Comparison of ENCODE assay signal across 13 cellular contexts in genomic region chr17:44982113-44982702, GRCh38. TPM values are rescaled to one million over a fixed set of nuclear protein-coding genes. Genes with fewer than 3 reads are reported as not detected.
DNase-seq lines count a peak whose midpoint lies in the region; ATAC-seq, FAIRE-seq and TF ChIP-seq lines count a peak whose summit lies in the region.
"Had no signal": no experiment of that assay in that cellular context is flagged by ENCODE, and none has a peak within 500 bp of the region (broad histone marks: within the 10 kb centered on the region; RNA-seq: fewer than 3 reads in every experiment).

No MANE protein-coding gene starts in this region.

- H3K27me3 ChIP-seq in Peyer's patch (no peaks in the 10 kb centered on the region), hepatocyte (peaks cover 19% of the 10 kb centered on the region), transverse colon (peaks cover 30% of the 10 kb centered on the region)

- no peak overlapping the region for H3K4me2 ChIP-seq in hepatocyte
- H3K4me2 ChIP-seq: BLaER1 treated with 17β-estradiol and CSF1 and Interleukin-3, amounts not matched to agents 10 nM and 100 nM had no signal

- no peaks in the 10 kb centered on the region for H3K79me2 ChIP-seq in hepatocyte

- peak; percentile 55 for FAIRE-seq in GM12891 (lab: Jason Lieb, UNC)

- H3K36me3 ChIP-seq in Peyer's patch, result no peaks in the 10 kb centered on the region
- H3K36me3 ChIP-seq in hepatocyte (replicated peaks; ENCODE audit: insufficient read depth, low read depth), result no peaks in the 10 kb centered on the region
- no peaks in the 10 kb centered on the region for H3K36me3 ChIP-seq in transverse colon
- H3K36me3 ChIP-seq: BLaER1 treated with 17β-estradiol and CSF1 and Interleukin-3, amounts not matched to agents 10 nM and 100 nM had no signal

- H3K27ac Mint-ChIP-seq in activated T-cell treated with anti-CD3 and anti-CD28 coated beads, Interleukin-2, amount 50 U/mL, for 72 hours, result no peak overlapping the region

- in situ Hi-C loops in transverse colon (cut with MboI; ENCODE audit: low pct_ligation_motif_present in 1 of 4, low pct_unique_long_range_greater_than_20kb in 1 of 4, low sequenced_read_pairs in 3 of 4), result no loop called here

- peaks cover 4% of the 10 kb centered on the region for H3K4me1 Mint-ChIP-seq in activated T-cell treated with anti-CD3 and anti-CD28 coated beads, Interleukin-2, amount 50 U/mL, for 72 hours (ENCODE audit: low read depth)

- H3K4me3 ChIP-seq in Peyer's patch, result no peak overlapping the region
- H3K4me3 ChIP-seq in hepatocyte, result no peak overlapping the region
- H3K4me3 ChIP-seq in transverse colon, result no peak overlapping the region
- H3K4me3 ChIP-seq: BLaER1 treated with 17β-estradiol and CSF1 and Interleukin-3, amounts not matched to agents 10 nM and 100 nM had no signal

- no peak for TF ChIP-seq POLR2A in GM12891 (IDR thresholded peaks at IDR 0.05; ENCODE audit: low read depth, low read length)
- TF ChIP-seq POLR2A in Peyer's patch (IDR thresholded peaks at IDR 0.05), result no peak
- TF ChIP-seq POLR2A in transverse colon (IDR thresholded peaks at IDR 0.05), result no peak

- H3K9me3 ChIP-seq in Peyer's patch (no peaks in the 10 kb centered on the region), hepatocyte (ENCODE audit: low read depth) (no peaks in the 10 kb centered on the region), transverse colon (no peaks in the 10 kb centered on the region)

- 95% methylated on average over 3 of the region's 3 CpGs for WGBS in hepatocyte (ENCODE audit: low lambda C conversion rate, missing lambda C conversion rate)
- WGBS in transverse colon (ENCODE audit: low coverage in 1 of 2), 2 donors, result 91 to 100% methylated on average over 2 to 3 of the region's 3 CpGs

- no peaks in the 10 kb centered on the region for H3K9me2 ChIP-seq in hepatocyte (replicated peaks; ENCODE audit: insufficient read depth)

- no peaks in the 10 kb centered on the region for H4K20me1 ChIP-seq in hepatocyte (ENCODE audit: insufficient read depth, poor library complexity, severe bottlenecking)

- TF ChIP-seq CTCF in Peyer's patch (IDR thresholded peaks at IDR 0.05) (no peak), hepatocyte (IDR thresholded peaks at IDR 0.05; ENCODE audit: poor library complexity) (no peak), transverse colon (IDR thresholded peaks at IDR 0.05) (no peak)

- H2AFZ ChIP-seq in hepatocyte, result no peak overlapping the region

- no peaks in the 10 kb centered on the region for H3K36me3 Mint-ChIP-seq in activated T-cell treated with anti-CD3 and anti-CD28 coated beads, Interleukin-2, amount 50 U/mL, for 72 hours (ENCODE audit: insufficient read depth in 2 of 2)
- H3K36me3 Mint-ChIP-seq: IgD-negative memory B cell had no signal

- H3K4me3 Mint-ChIP-seq in activated T-cell treated with anti-CD3 and anti-CD28 coated beads, Interleukin-2, amount 50 U/mL, for 72 hours, result no peak overlapping the region
- H3K4me3 Mint-ChIP-seq: IgD-negative memory B cell had no signal

- H3K4me1 ChIP-seq in Peyer's patch (peaks cover 0 to 41% (median under 1%) of the 10 kb centered on the region in 4 donors), hepatocyte (ENCODE audit: insufficient read depth) (peaks cover 47% of the 10 kb centered on the region), transverse colon (peaks cover 17 to 39% (median 22%) of the 10 kb centered on the region in 4 donors)

- H3K9me3 Mint-ChIP-seq in activated T-cell treated with anti-CD3 and anti-CD28 coated beads, Interleukin-2, amount 50 U/mL, for 72 hours, result no peaks in the 10 kb centered on the region

- TF ChIP-seq EP300 in transverse colon (IDR thresholded peaks at IDR 0.05; ENCODE audit: low read depth), result no peak

- peak overlapping the region in 3 of 4 donors; percentile 7 to 73 (median 72) for H3K27ac ChIP-seq in Peyer's patch
- peak overlapping the region; percentile 54 for H3K27ac ChIP-seq in hepatocyte
- peak overlapping the region in 3 of 4 donors; percentile 44 to 65 (median 53) for H3K27ac ChIP-seq in transverse colon
- H3K27ac ChIP-seq: BLaER1 treated with 17β-estradiol and CSF1 and Interleukin-3, amounts not matched to agents 10 nM and 100 nM had no signal

- no peak for ATAC-seq in activated T-cell treated with anti-CD3 and anti-CD28 coated beads, Interleukin-2, amount 50 U/mL, for 72 hours (replicated peaks in 1 of 2)
- ATAC-seq: SK-N-SH treated with all-trans-retinoic acid at 6 μM for 48 hours had no signal

- peaks cover 59% of the 10 kb centered on the region for H3K27me3 Mint-ChIP-seq in activated T-cell treated with anti-CD3 and anti-CD28 coated beads, Interleukin-2, amount 50 U/mL, for 72 hours (ENCODE audit: low read depth)

- DNase-seq in GM12891 (ENCODE audit: insufficient read length, low spot score) (no peak), Peyer's patch (no peak), hepatocyte (ENCODE audit: low spot score) (no peak), transverse colon (no peak), NCI-H748 treated with DMSO at 0.1 percent for 48 hours (lab: John Stamatoyannopoulos, UW) (no peak), mesenteric fat pad (ENCODE audit: low spot score) (no peak)
- no peak for DNase-seq in activated T-cell treated with anti-CD3 and anti-CD28 coated beads, Interleukin-2, amount 50 U/mL, for 72 hours
- DNase-seq: MV-4-11, NCI-H1417 treated with DMSO at 0.1 percent for 48 hours, NCI-H526 had no signal

- intact Hi-C loops in transverse colon (cut with DNase I; ENCODE audit: low total_unique reads), result no loop called here

TF ChIP-seq in GM12891, 5 proteins besides CTCF, POLR2A, EP300 and RAD21:
- no peak for TF ChIP-seq TAF1 (IDR thresholded peaks at IDR 0.05; ENCODE audit: low read depth, low read length)
- TF ChIP-seq POLR2AphosphoS5 (IDR thresholded peaks at IDR 0.05; ENCODE audit: low read depth, low read length), result no peak
- no peak for TF ChIP-seq SPI1 (IDR thresholded peaks at IDR 0.05; ENCODE audit: low read depth, low read length)
- TF ChIP-seq PAX5 (IDR thresholded peaks at IDR 0.05; ENCODE audit: insufficient read depth, low read length, severe bottlenecking), result no peak
- TF ChIP-seq POU2F2 (IDR thresholded peaks at IDR 0.05; ENCODE audit: low read depth, low read length), result no peak

RNA-seq across cellular contexts. Expression of gene C1QL1, which starts 14.1 kb away (rescaled TPM):
- not detected for polyA plus RNA-seq in GM12891 (2012; ENCODE audit: low read depth, missing spikeins)
- total RNA-seq in Peyer's patch (1 to 10 TPM in 1 of 4 donors, under 1 TPM in 1, not detected in 2; 0.67 to 3.3 TPM), hepatocyte (12.8 and 15.1 TPM in 2 replicates), transverse colon (1 to 10 TPM in 2 of 4 donors, under 1 TPM in 1, not detected in 1; 0.55 to 6.8 (median 1.1) TPM), mesenteric fat pad (not detected)
- 54.9 and 68.3 TPM in 2 replicates for polyA plus RNA-seq in hepatocyte
- 1 to 10 TPM in 1 of 2 donors, under 1 TPM in 1; 0.94 to 2.0 TPM for total RNA-seq in activated T-cell treated with anti-CD3 and anti-CD28 coated beads, Interleukin-2, amount 50 U/mL, for 72 hours
- polyA plus RNA-seq: IgD-negative memory B cell had no signal

RNA-seq across cellular contexts. Expression of gene KIF18B, which starts 34.6 kb away (rescaled TPM):
- 5.1 TPM for polyA plus RNA-seq in GM12891 (2012; ENCODE audit: low read depth, missing spikeins)
- total RNA-seq in Peyer's patch, result 10 to 100 TPM in 1 of 4 donors, 1 to 10 TPM in 3; 3.4 to 40.4 (median 6.8) TPM
- 1.8 and 2.1 TPM in 2 replicates for total RNA-seq in hepatocyte
- polyA plus RNA-seq in hepatocyte, result 4.3 and 5.0 TPM in 2 replicates
- 1 to 10 TPM in 3 of 4 donors, under 1 TPM in 1; 0.82 to 7.6 (median 3.7) TPM for total RNA-seq in transverse colon
- total RNA-seq in activated T-cell treated with anti-CD3 and anti-CD28 coated beads, Interleukin-2, amount 50 U/mL, for 72 hours, result 10 to 100 TPM; 33.0 to 48.1 TPM
- not detected for total RNA-seq in mesenteric fat pad
- polyA plus RNA-seq: IgD-negative memory B cell had no signal
